Comparison of ENCODE assay signal across 8 cellular contexts in the genomic region with DNA sequence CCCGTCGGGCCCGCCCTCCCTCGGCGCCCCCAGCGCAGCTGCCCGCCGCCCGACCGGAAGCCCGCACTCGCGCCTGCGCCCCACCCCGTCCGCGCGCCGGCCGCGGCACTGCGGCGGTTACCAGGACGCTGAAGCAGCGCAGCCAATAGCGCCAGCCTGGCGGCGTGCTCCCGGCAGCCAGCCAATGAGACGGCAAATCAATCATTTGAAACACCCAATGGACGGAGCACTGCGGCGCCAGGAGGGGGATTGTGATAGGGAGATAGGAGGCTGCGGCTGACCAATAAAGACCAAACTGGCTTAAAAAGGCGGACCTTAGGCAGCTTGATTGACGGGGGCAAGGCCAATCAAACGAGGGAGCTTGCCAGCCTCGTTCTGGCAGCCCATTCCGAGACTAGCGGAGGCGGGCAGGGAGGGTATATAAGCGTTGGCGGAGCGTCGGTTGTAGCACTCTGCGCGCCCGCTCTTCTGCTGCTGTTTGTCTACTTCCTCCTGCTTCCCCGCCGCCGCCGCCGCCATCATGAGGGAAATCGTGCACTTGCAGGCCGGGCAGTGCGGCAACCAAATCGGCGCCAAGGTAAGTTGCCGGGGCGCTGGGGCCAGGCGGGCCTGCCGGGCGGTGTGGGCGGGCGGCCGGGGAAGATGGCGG. TPM values are rescaled to one million over a fixed set of nuclear protein-coding genes. Genes with fewer than 3 reads are reported as not detected.
DNase-seq lines count a peak whose midpoint lies in the region; ATAC-seq and TF ChIP-seq lines count a peak whose summit lies in the region.

Gene TUBB4B (plus strand): TSS at position 447 of the 649 bp plus-strand sequence. CDS start 74 bp downstream, at position 521.

- H3K9me3 ChIP-seq in T-helper 17 cell (ENCODE audit: control insufficient read depth, low read length, poor library complexity, severe bottlenecking) (no peaks in the 10 kb centered on the region), left ventricle myocardium inferior (replicated peaks) (no peaks in the 10 kb centered on the region)

- no peaks in the 10 kb centered on the region for H3K27me3 Mint-ChIP-seq in T-helper 17 cell
- peaks cover 5% of the 10 kb centered on the region for H3K27me3 Mint-ChIP-seq in progenitor cell of endocrine pancreas

- peak; percentile 75 for ATAC-seq in HG02885 (IDR thresholded peaks at IDR 0.05; ENCODE audit: poor library complexity, unreplicated experiment)
- ATAC-seq in T-helper 17 cell: peak; percentile 81

- TF ChIP-seq POLR2A in GM15510 (IDR thresholded peaks at IDR 0.05; ENCODE audit: borderline replicate concordance, extremely low read depth, insufficient read length): peak; percentile 100

- H3K4me3 ChIP-seq in left ventricle myocardium inferior: peak within 1 kb of the TSS; percentile 96

- DNase-seq in NCI-H1694 treated with DMSO at 0.1 percent for 48 hours (lab: John Stamatoyannopoulos, UW) (peak; percentile 99), T-helper 17 cell (peak; percentile 90 to 95 (median 93)), amygdala (lab: John Stamatoyannopoulos, UW) (peak; percentile 81 to 100 (median 99)), left ventricle myocardium inferior (peak; percentile 99), progenitor cell of endocrine pancreas (ENCODE audit: low spot score, unreplicated experiment) (peak; percentile 95), ureter (ENCODE audit: low spot score) (peak; percentile 100)

- intact Hi-C loops in left ventricle myocardium inferior (cut with micrococcal nuclease): no loop called here

- peak within 1 kb of the TSS; percentile 91 for H3K27ac Mint-ChIP-seq in T-helper 17 cell
- peak within 1 kb of the TSS; percentile 98 for H3K27ac Mint-ChIP-seq in progenitor cell of endocrine pancreas

- no peaks in the 10 kb centered on the region for H3K27me3 ChIP-seq in left ventricle myocardium inferior (ENCODE audit: low read depth)

- H3K4me3 Mint-ChIP-seq in T-helper 17 cell (peak within 1 kb of the TSS; percentile 97), progenitor cell of endocrine pancreas (ENCODE audit: low read depth) (peak within 1 kb of the TSS; percentile 85)

- TF ChIP-seq CTCF in left ventricle myocardium inferior (IDR thresholded peaks at IDR 0.05; ENCODE audit: borderline replicate concordance) (no peak), progenitor cell of endocrine pancreas (IDR thresholded peaks at IDR 0.05; ENCODE audit: unreplicated experiment) (no peak)

- peaks cover 79% of the 10 kb centered on the region for H3K4me1 ChIP-seq in left ventricle myocardium inferior

- peak within 1 kb of the TSS; percentile 100 for H3K27ac ChIP-seq in left ventricle myocardium inferior (replicated peaks)

- H3K4me1 Mint-ChIP-seq in T-helper 17 cell: peaks cover 19% of the 10 kb centered on the region
- peaks cover 24% of the 10 kb centered on the region for H3K4me1 Mint-ChIP-seq in progenitor cell of endocrine pancreas (ENCODE audit: low read depth)

- peaks cover 22% of the 10 kb centered on the region for H3K36me3 ChIP-seq in left ventricle myocardium inferior

- no peaks in the 10 kb centered on the region for H3K36me3 Mint-ChIP-seq in T-helper 17 cell (ENCODE audit: low read depth)
- H3K36me3 Mint-ChIP-seq in progenitor cell of endocrine pancreas (ENCODE audit: insufficient read depth): peaks cover 10% of the 10 kb centered on the region

- no peaks in the 10 kb centered on the region for H3K9me3 Mint-ChIP-seq in progenitor cell of endocrine pancreas (ENCODE audit: low read depth)

RNA-seq across cellular contexts. Expression of gene TUBB4B, which starts in this region (rescaled TPM):
- 10 to 100 TPM; 81.0 to 90.5 TPM for total RNA-seq in T-helper 17 cell
- 463 TPM for total RNA-seq in left ventricle myocardium inferior
- 233 and 245 TPM in 2 replicates for total RNA-seq in progenitor cell of endocrine pancreas
- total RNA-seq in ureter: 351 TPM

Comparison
In these comparisons a context has a peak if more than half of its experiments do, and no peak if none do; other contexts are left out.
1. Peak in every context shown above with its lines: DNase-seq, ATAC-seq, H3K4me3 ChIP-seq and H3K27ac ChIP-seq.